8 cellular contexts compared by ENCODE assay signal in genomic region chr9:96655198-96655851, GRCh38. TPM values are rescaled to one million over a fixed set of nuclear protein-coding genes. Genes with fewer than 3 reads are reported as not detected.
DNase-seq lines count a peak whose midpoint lies in the region; ATAC-seq, FAIRE-seq and TF ChIP-seq lines count a peak whose summit lies in the region.

A gene with protein sequence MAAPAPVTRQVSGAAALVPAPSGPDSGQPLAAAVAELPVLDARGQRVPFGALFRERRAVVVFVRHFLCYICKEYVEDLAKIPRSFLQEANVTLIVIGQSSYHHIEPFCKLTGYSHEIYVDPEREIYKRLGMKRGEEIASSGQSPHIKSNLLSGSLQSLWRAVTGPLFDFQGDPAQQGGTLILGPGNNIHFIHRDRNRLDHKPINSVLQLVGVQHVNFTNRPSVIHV (minus strand): TSS chr9:96655317. CDS start chr9:96655281, 36 bp downstream.

- POLR2A ChIA-PET in HepG2 (lab: Yijun Ruan, JAX), result interaction anchor here (0.8 to 2.5 kb wide), 7 partner anchors 37 to 271 kb away, joined by 3 to 6 read pairs (median 4); partner anchors contain the start of gene HABP4

- intact Hi-C loops in HepG2 (cut with micrococcal nuclease; ENCODE audit: unreplicated experiment), result loop anchor here (10.0 kb wide), 1 partner anchor 91 kb away; no protein-coding TSS in a partner anchor

- under 1% methylated on average over 25 of the region's 57 CpGs for WGBS in HepG2 (ENCODE audit: low lambda C conversion rate)

- peak within 1 kb of the TSS; percentile 81 to 86 (median 81) for H3K4me3 ChIP-seq in HepG2 (replicated peaks in 1 of 3; ENCODE audit: insufficient read depth in 1 of 3, low read depth in 2 of 3, low read length in 3 of 3)

- no TSS peak for BruUV-seq in HepG2 (replicated peaks; lab: Mats Ljungman, UMichigan)

- H3K4me2 ChIP-seq in HepG2 (ENCODE audit: low read depth, low read length), result peak within 1 kb of the TSS; percentile 84

- H3K27me3 Mint-ChIP-seq in HFFc6 (ENCODE audit: insufficient read depth), result peaks cover 5% of the 10 kb centered on the region

- H3K9me3 ChIP-seq in HepG2 (ENCODE audit: low read length), result no peaks in the 10 kb centered on the region

- ATAC-seq in HepG2 (peak; percentile 89), HG03565 (IDR thresholded peaks at IDR 0.05; ENCODE audit: unreplicated experiment) (no peak)

- in situ Hi-C loops in GM13977 (cut with MboI; ENCODE audit: low pct_unique_long_range_greater_than_20kb, low sequenced_read_pairs, unreplicated experiment) (loop anchor here (10.0 kb wide), 1 partner anchor 211 kb away; no protein-coding TSS in a partner anchor), HepG2 (cut with HindIII; ENCODE audit: extremely low pct_ligation_motif_present, low pct_unique_long_range_greater_than_20kb) (loop anchor here (10.0 to 25.0 kb wide), 2 partner anchors 211 to 318 kb away; no protein-coding TSS in a partner anchor)

- peak within 1 kb of the TSS; percentile 93 for H3K4me3 Mint-ChIP-seq in HFFc6

- peak within 1 kb of the TSS; percentile 98 for H3K27ac Mint-ChIP-seq in HFFc6

- peak within 1 kb of the TSS; percentile 84 for H3K9ac ChIP-seq in HepG2 (ENCODE audit: insufficient read depth, low read depth, low read length)

- peaks cover 41% of the 10 kb centered on the region for H3K4me1 Mint-ChIP-seq in HFFc6 (ENCODE audit: low read depth)

- no peaks in the 10 kb centered on the region for H4K20me1 ChIP-seq in HepG2 (ENCODE audit: insufficient read depth, low read length)

- TF ChIP-seq RAD21 in HepG2 (CRISPR knock-in tag; IDR thresholded peaks at IDR 0.05), result no peak

- TF ChIP-seq EP300 in HepG2 (IDR thresholded peaks at IDR 0.05; ENCODE audit: low read depth in 2 of 2, low read length in 2 of 2) (no peak), HepG2 (CRISPR knock-in tag; IDR thresholded peaks at IDR 0.05; ENCODE audit: borderline replicate concordance) (no peak)

- no peak; a peak in 1 of 4 replicates for TF ChIP-seq POLR2A in HepG2 (IDR thresholded peaks at IDR 0.05; ENCODE audit: insufficient read depth in 1 of 2, low read depth in 2 of 2, low read length in 2 of 2)

- FAIRE-seq in HepG2 (lab: Jason Lieb, UNC), result no peak

- peaks cover 0 to 12% of the 10 kb centered on the region in 2 experiments; a peak in 2 of 5 replicates for H3K36me3 ChIP-seq in HepG2 (replicated peaks in 1 of 2; ENCODE audit: control insufficient read depth in 1 of 2, insufficient read depth in 2 of 2, low read length in 2 of 2)

- no peak within 1 kb of the TSS for H2AFZ ChIP-seq in HepG2 (ENCODE audit: low read length)

- peaks cover 4% of the 10 kb centered on the region; the same call in 1 of the 2 replicates for H3K36me3 Mint-ChIP-seq in HFFc6 (ENCODE audit: low read depth)

- DNase-seq in GM13977 (ENCODE audit: low spot score) (peak; percentile 84), HFFc6 (peak; percentile 62), NCI-H2171 (lab: John Stamatoyannopoulos, UW) (peak; percentile 59), dedifferentiated amniotic fluid mesenchymal stem cell (ENCODE audit: extremely low spot score) (peak; percentile 63), HepG2 (ENCODE audit: low spot score) (peak; percentile 29)
- peak; percentile 85 for DNase-seq in activated CD4-positive, alpha-beta T cell treated with anti-CD3 and anti-CD28 coated beads, Interleukin-2, amount 50 U/mL, for 1 hour
- peak; percentile 74 to 78 for DNase-seq in stimulated activated CD4-positive, alpha-beta T cell treated with anti-CD3 and anti-CD28 coated beads, Interleukin-2, amount 100 ng/mL, for 48 hours

- H3K27me3 ChIP-seq in HepG2 (ENCODE audit: control insufficient read depth in 1 of 2, insufficient read depth in 2 of 2, low read length in 2 of 2), result no peaks in the 10 kb centered on the region; a peak in 1 of 5 replicates

- peaks cover 3% of the 10 kb centered on the region for H3K79me2 ChIP-seq in HepG2 (ENCODE audit: insufficient read depth, low read length)

- no peaks in the 10 kb centered on the region for H3K9me3 Mint-ChIP-seq in HFFc6

- peaks cover 39% of the 10 kb centered on the region for H3K4me1 ChIP-seq in HepG2 (ENCODE audit: insufficient read depth, low read length)

- peak within 1 kb of the TSS; percentile 86 for H3K27ac ChIP-seq in HepG2 (ENCODE audit: extremely low read length, insufficient read depth, low read length)

- CTCF ChIA-PET in HepG2 (lab: Yijun Ruan, JAX; ENCODE audit: low intra/inter-chr PET ratio, low total read pairs), result interaction anchor here (0.9 to 1.0 kb wide), 2 partner anchors 12 to 21 kb away, joined by 3 read pairs; no protein-coding TSS in a partner anchor

- TF ChIP-seq CTCF in GM13977 (IDR thresholded peaks at IDR 0.05; ENCODE audit: extremely low read depth, insufficient read depth, missing control alignments), result no peak
- TF ChIP-seq CTCF in HFFc6 (IDR thresholded peaks at IDR 0.05), result no peak
- no peak; the same call in none of the 2 replicates for TF ChIP-seq CTCF in HepG2 (CRISPR knock-in tag; IDR thresholded peaks at IDR 0.05)

TF ChIP-seq in HepG2, 621 proteins besides CTCF, POLR2A, EP300 and RAD21 (continues in another document):
- TF ChIP-seq PAX8 (CRISPR knock-in tag; IDR thresholded peaks at IDR 0.05; ENCODE audit: borderline replicate concordance) (peak; percentile 4; the same call in 1 of the 2 replicates), GATAD2A (CRISPR knock-in tag; IDR thresholded peaks at IDR 0.05) (peak; percentile 47), MEIS2 (CRISPR knock-in tag; IDR thresholded peaks at IDR 0.05) (no peak), ASH2L (IDR thresholded peaks at IDR 0.05; ENCODE audit: insufficient read length, low read depth, low read length) (peak; percentile 12), POLR2G (IDR thresholded peaks at IDR 0.05; ENCODE audit: low read depth, low read length) (peak; percentile 11; the same call in 1 of the 2 replicates), DMAP1 (CRISPR knock-in tag; IDR thresholded peaks at IDR 0.05) (0 out of 2 replicates have a peak, but pooled peaks have one; percentile 15), CBX5 (CRISPR knock-in tag; IDR thresholded peaks at IDR 0.05; ENCODE audit: borderline replicate concordance) (0 out of 2 replicates have a peak, but pooled peaks have one; percentile 63), ISL2 (CRISPR knock-in tag; IDR thresholded peaks at IDR 0.05) (no peak), NR2C2 (CRISPR knock-in tag; IDR thresholded peaks at IDR 0.05; ENCODE audit: borderline replicate concordance) (0 out of 2 replicates have a peak, but pooled peaks have one; percentile 40)
- TF ChIP-seq, protein P1, sequence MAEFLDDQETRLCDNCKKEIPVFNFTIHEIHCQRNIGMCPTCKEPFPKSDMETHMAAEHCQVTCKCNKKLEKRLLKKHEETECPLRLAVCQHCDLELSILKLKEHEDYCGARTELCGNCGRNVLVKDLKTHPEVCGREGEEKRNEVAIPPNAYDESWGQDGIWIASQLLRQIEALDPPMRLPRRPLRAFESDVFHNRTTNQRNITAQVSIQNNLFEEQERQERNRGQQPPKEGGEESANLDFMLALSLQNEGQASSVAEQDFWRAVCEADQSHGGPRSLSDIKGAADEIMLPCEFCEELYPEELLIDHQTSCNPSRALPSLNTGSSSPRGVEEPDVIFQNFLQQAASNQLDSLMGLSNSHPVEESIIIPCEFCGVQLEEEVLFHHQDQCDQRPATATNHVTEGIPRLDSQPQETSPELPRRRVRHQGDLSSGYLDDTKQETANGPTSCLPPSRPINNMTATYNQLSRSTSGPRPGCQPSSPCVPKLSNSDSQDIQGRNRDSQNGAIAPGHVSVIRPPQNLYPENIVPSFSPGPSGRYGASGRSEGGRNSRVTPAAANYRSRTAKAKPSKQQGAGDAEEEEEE (CRISPR knock-in tag; IDR thresholded peaks at IDR 0.05; ENCODE audit: borderline replicate concordance), result no peak
- TF ChIP-seq, protein P2, sequence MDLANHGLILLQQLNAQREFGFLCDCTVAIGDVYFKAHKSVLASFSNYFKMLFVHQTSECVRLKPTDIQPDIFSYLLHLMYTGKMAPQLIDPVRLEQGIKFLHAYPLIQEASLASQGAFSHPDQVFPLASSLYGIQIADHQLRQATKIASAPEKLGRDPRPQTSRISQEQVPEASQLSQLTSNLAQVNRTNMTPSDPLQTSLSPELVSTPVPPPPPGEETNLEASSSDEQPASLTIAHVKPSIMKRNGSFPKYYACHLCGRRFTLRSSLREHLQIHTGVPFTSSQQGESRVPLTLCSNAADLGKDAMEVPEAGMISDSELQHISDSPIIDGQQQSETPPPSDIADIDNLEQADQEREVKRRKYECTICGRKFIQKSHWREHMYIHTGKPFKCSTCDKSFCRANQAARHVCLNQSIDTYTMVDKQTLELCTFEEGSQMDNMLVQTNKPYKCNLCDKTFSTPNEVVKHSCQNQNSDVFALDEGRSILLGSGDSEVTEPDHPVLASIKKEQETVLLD (CRISPR knock-in tag; IDR thresholded peaks at IDR 0.05; ENCODE audit: low read depth), result peak; percentile 77; the same call in 1 of the 2 replicates

RNA-seq across cellular contexts. Expression of the gene that starts here (rescaled TPM):
- 10 to 100 TPM; 16.3 to 19.7 (median 17.8) TPM for total RNA-seq in HFFc6 (2021; fragmentation: NEBNext Ultra II Directional; extraction: Animal tissue kit (Norgen Biotek cat#: 25700))
- total RNA-seq in HepG2 (2016; rRNA removed; fragmentation: Illumina TruSeq; extraction: Trizol), result 11.7 and 13.2 TPM in 2 replicates
- 15.9 and 16.8 TPM in 2 replicates for total RNA-seq in HepG2 (2016; cell fraction: cytosol; rRNA removed; fragmentation: Illumina TruSeq; extraction: Trizol; ENCODE audit: low read depth)
- 10.6 and 12.1 TPM in 2 replicates for total RNA-seq in HepG2 (2016; cell fraction: insoluble cytoplasmic fraction; rRNA removed; fragmentation: Illumina TruSeq; extraction: Trizol)
- total RNA-seq in HepG2 (2016; cell fraction: membrane; rRNA removed; fragmentation: Illumina TruSeq; extraction: Trizol), result 24.0 and 25.3 TPM in 2 replicates
- 6.0 and 7.6 TPM in 2 replicates for total RNA-seq in HepG2 (2016; cell fraction: nucleus; rRNA removed; fragmentation: Illumina TruSeq; extraction: Trizol)
- polyA plus RNA-seq in HepG2 (2011; rRNA removed), result 8.6 and 11.0 TPM in 2 replicates
- polyA plus RNA-seq in HepG2 (2011; cell fraction: cytosol; rRNA removed), result 5.9 and 7.2 TPM in 2 replicates
- 2.4 TPM in 2 replicates for polyA plus RNA-seq in HepG2 (2011; cell fraction: nucleus; rRNA removed)
- polyA plus RNA-seq in HepG2 (2012), result 8.8 TPM in 2 replicates
- 20.7 and 22.7 TPM in 2 replicates for polyA plus RNA-seq in HepG2 (2016; cell fraction: cytosol; fragmentation: Illumina TruSeq; extraction: Trizol; ENCODE audit: low read depth)
- 11.9 and 12.8 TPM in 2 replicates for polyA plus RNA-seq in HepG2 (2016; cell fraction: insoluble cytoplasmic fraction; fragmentation: Illumina TruSeq; extraction: Trizol; ENCODE audit: low read depth)
- 23.2 and 23.8 TPM in 2 replicates for polyA plus RNA-seq in HepG2 (2016; cell fraction: membrane; fragmentation: Illumina TruSeq; extraction: Trizol; ENCODE audit: low read depth)
- polyA plus RNA-seq in HepG2 (2016; cell fraction: nucleus; fragmentation: Illumina TruSeq; extraction: Trizol; ENCODE audit: insufficient read depth, low read depth), result 9.7 and 12.0 TPM in 2 replicates
- polyA minus RNA-seq in HepG2 (2011; rRNA and poly(A)+ RNA removed; ENCODE audit: low replicate concordance), result 4.7 and 8.0 TPM in 2 replicates
- 6.9 and 8.5 TPM in 2 replicates for polyA minus RNA-seq in HepG2 (2011; cell fraction: cytosol; rRNA and poly(A)+ RNA removed)
- 3.1 and 3.7 TPM in 2 replicates for polyA minus RNA-seq in HepG2 (2011; cell fraction: nucleus; rRNA and poly(A)+ RNA removed)

Comparison
In these comparisons a context has a peak if more than half of its experiments do, and no peak if none do; other contexts are left out.
1. DNase-seq: peak in every context shown above with its lines; median percentile 85 in activated CD4-positive, alpha-beta T cell treated with anti-CD3 and anti-CD28 coated beads, Interleukin-2, amount 50 U/mL, for 1 hour; 84 in GM13977; 76 in stimulated activated CD4-positive, alpha-beta T cell treated with anti-CD3 and anti-CD28 coated beads, Interleukin-2, amount 100 ng/mL, for 48 hours; 63 in dedifferentiated amniotic fluid mesenchymal stem cell; 62 in HFFc6; 59 in NCI-H2171; 29 in HepG2.